In genomic region chr16:46885960-46886763, GRCh38 we compare ENCODE assay signal across 10 cellular contexts. TPM values are rescaled to one million over a fixed set of nuclear protein-coding genes. Genes with fewer than 3 reads are reported as not detected.
DNase-seq lines count a peak whose midpoint lies in the region; ATAC-seq and FAIRE-seq lines count a peak whose summit lies in the region.
"Had no signal": no experiment of that assay in that cellular context is flagged by ENCODE, and none has a peak within 500 bp of the region (broad histone marks: within the 10 kb centered on the region; RNA-seq: fewer than 3 reads in every experiment).

No MANE protein-coding gene starts in this region.

- H3K4me1 ChIP-seq in iPS-18a (ENCODE audit: control insufficient read depth, low read depth, low read length), result peaks cover 27% of the 10 kb centered on the region
- H3K4me1 ChIP-seq in small intestine (ENCODE audit: control insufficient read depth in 2 of 2, insufficient read depth in 1 of 2, low read depth in 1 of 2, low read length in 1 of 2), result peaks cover 0 to 7% of the 10 kb centered on the region in 2 donors

- FAIRE-seq in small intestine (lab: Jason Lieb, UNC), result no peak
- FAIRE-seq in RCC 7860 (lab: Jason Lieb, UNC), result no peak
- FAIRE-seq: A204.1 had no signal

- H3K9me3 ChIP-seq in iPS-18a (ENCODE audit: control insufficient read depth, low read depth, low read length) (no peaks in the 10 kb centered on the region), small intestine (ENCODE audit: control insufficient read depth, low read depth) (no peaks in the 10 kb centered on the region)

- ATAC-seq in GM21526 (IDR thresholded peaks at IDR 0.05; ENCODE audit: low FRiP score, unreplicated experiment), result no peak

- peaks cover 14% of the 10 kb centered on the region for H3K27me3 ChIP-seq in iPS-18a (ENCODE audit: control insufficient read depth, insufficient read depth, low read length)
- no peaks in the 10 kb centered on the region for H3K27me3 ChIP-seq in small intestine (ENCODE audit: control insufficient read depth in 2 of 2, insufficient read depth in 2 of 2, low read length in 2 of 2)

- H3K36me3 ChIP-seq in iPS-18a (ENCODE audit: control insufficient read depth, low read depth, low read length) (peaks cover 12% of the 10 kb centered on the region), small intestine (ENCODE audit: control insufficient read depth in 2 of 2, insufficient read depth in 2 of 2, low read length in 2 of 2) (no peaks in the 10 kb centered on the region)

- peak overlapping the region; percentile 9 for H3K9ac ChIP-seq in iPS-18a (ENCODE audit: low read length)

- DNase-seq in NCI-H1092 treated with DMSO at 0.1 percent for 48 hours (lab: John Stamatoyannopoulos, UW) (peak; percentile 4), NCI-H1092 (lab: John Stamatoyannopoulos, UW) (no peak), amygdala (lab: John Stamatoyannopoulos, UW) (peak in 33 of 56 donors; percentile 14 to 77 (median 40)), small intestine (peak; percentile 20), DMS114 treated with DMSO at 0.1 percent for 48 hours (lab: John Stamatoyannopoulos, UW; ENCODE audit: unreplicated experiment) (no peak), RCC 7860 (ENCODE audit: low spot score) (no peak)
- DNase-seq: NCI-H510A had no signal

- H3K4me3 ChIP-seq in iPS-18a (ENCODE audit: low read length), result peak overlapping the region; percentile 73
- no peak overlapping the region for H3K4me3 ChIP-seq in small intestine (ENCODE audit: low read depth in 1 of 2, low read length in 2 of 2)

- H3K27ac ChIP-seq in iPS-18a (ENCODE audit: low read length) (no peak overlapping the region), small intestine (ENCODE audit: low read depth in 1 of 2, low read length in 1 of 2) (no peak overlapping the region)

- WGBS in small intestine, 3 donors, result 67 to 84% (median 74%) methylated on average over 12 of the region's 12 CpGs

RNA-seq across cellular contexts. Expression of gene GPT2, which starts 2.0 kb away (rescaled TPM):
- 10 to 100 TPM in 1 of 3 donors, 1 to 10 TPM in 2; 2.2 to 25.4 (median 7.2) TPM for polyA plus RNA-seq in small intestine

RNA-seq across cellular contexts. Expression of gene C16orf87, which starts 55.2 kb away (rescaled TPM):
- 10 to 100 TPM in 1 of 3 donors, 1 to 10 TPM in 2; 5.7 to 13.9 (median 9.5) TPM for polyA plus RNA-seq in small intestine

Comparison
In these comparisons a context has a peak if more than half of its experiments do, and no peak if none do; other contexts are left out.
1. DNase-seq: peak in NCI-H1092 treated with DMSO at 0.1 percent for 48 hours (single experiment), amygdala (33 of 56) and small intestine (single experiment); none in NCI-H1092 (single experiment), DMS114 treated with DMSO at 0.1 percent for 48 hours (single experiment) and RCC 7860 (single experiment).